In genomic region chrX:150038977-150039599, GRCh38 we compare ENCODE assay signal across 22 cellular contexts.
DNase-seq lines count a peak whose midpoint lies in the region; ATAC-seq and TF ChIP-seq lines count a peak whose summit lies in the region.
"Had no signal": no experiment of that assay in that cellular context is flagged by ENCODE, and none has a peak within 500 bp of the region (broad histone marks: within the 10 kb centered on the region; RNA-seq: fewer than 3 reads in every experiment).

No MANE protein-coding gene starts in this region.

- intact Hi-C loops in sciatic nerve (cut with DNase I): no loop called here

- no peaks in the 10 kb centered on the region for H3K36me3 ChIP-seq in osteoblast (ENCODE audit: insufficient read depth, low read length)
- no peaks in the 10 kb centered on the region for H3K36me3 ChIP-seq in upper lobe of left lung
- H3K36me3 ChIP-seq: brain microvascular endothelial cell had no signal

- no peaks in the 10 kb centered on the region for H3K79me2 ChIP-seq in osteoblast (ENCODE audit: insufficient read depth, low read length)

- no peak for TF ChIP-seq CTCF in choroid plexus epithelial cell (conservative IDR thresholded peaks at IDR 0.05; ENCODE audit: low read depth, low read length)
- TF ChIP-seq CTCF in osteoblast (IDR thresholded peaks at IDR 0.05; ENCODE audit: extremely low read depth, low read depth, low read length): no peak
- no peak for TF ChIP-seq CTCF in upper lobe of left lung (IDR thresholded peaks at IDR 0.05)

- TF ChIP-seq EP300 in upper lobe of left lung (IDR thresholded peaks at IDR 0.05): no peak

- no peaks in the 10 kb centered on the region for H3K27me3 ChIP-seq in osteoblast (ENCODE audit: insufficient read depth, low read length)
- H3K27me3 ChIP-seq in upper lobe of left lung: no peaks in the 10 kb centered on the region
- H3K27me3 ChIP-seq: brain microvascular endothelial cell had no signal

- no peak for ATAC-seq in upper lobe of left lung (ENCODE audit: low FRiP score in 2 of 2)
- no peak for ATAC-seq in sciatic nerve
- ATAC-seq: activated CD8-positive, alpha-beta T cell treated with anti-CD3 and anti-CD28 coated beads, Interleukin-2, amount 10 ng/mL, durations not matched to agents 7 days and 5 days; CD8-positive, alpha-beta T cell; Right ventricle myocardium inferior; stimulated activated effector memory CD8-positive, alpha-beta T cell treated with anti-CD3 and anti-CD28 coated beads, Interleukin-12 subunit alpha, Interleukin-12 subunit beta, amount 100 ng/mL, for 72 hours; T-cell had no signal

- H3K9me3 ChIP-seq in osteoblast (ENCODE audit: low read depth, low read length) (peaks cover 3% of the 10 kb centered on the region), upper lobe of left lung (no peaks in the 10 kb centered on the region)

- no peak overlapping the region for H2AFZ ChIP-seq in osteoblast (ENCODE audit: low read length)

- DNase-seq in COLO829 (ENCODE audit: low spot score): peak; percentile 13
- DNase-seq in NCI-H460 (ENCODE audit: extremely low read depth, low read depth): peak; percentile 39
- peak; percentile 43 for DNase-seq in choroid plexus epithelial cell (ENCODE audit: low read depth)
- peak; percentile 3 for DNase-seq in osteoblast (ENCODE audit: insufficient read length, low spot score, missing footprints)
- no peak for DNase-seq in upper lobe of left lung
- no peak for DNase-seq in sciatic nerve (ENCODE audit: low spot score)
- DNase-seq in AG08396 (ENCODE audit: low spot score): no peak
- DNase-seq in DMS53 treated with DMSO at 0.1 percent for 48 hours (lab: John Stamatoyannopoulos, UW; ENCODE audit: unreplicated experiment): no peak
- DNase-seq: activated CD4-positive, CD25-positive, alpha-beta regulatory T cell treated with anti-CD3 and anti-CD28 coated beads, Interleukin-2, amount 50 U/mL, for 72 hours; activated CD8-positive, alpha-beta T cell treated with anti-CD3 and anti-CD28 coated beads, Interleukin-2, amount 10 ng/mL, durations not matched to agents 7 days and 5 days; activated gamma-delta T cell treated with Interleukin-2 at 50 U/mL for 16 hours; activated T-cell treated with anti-CD3 and anti-CD28 coated beads, Interleukin-2, amount 50 U/mL, for 1 hour; CD8-positive, alpha-beta T cell; NCI-H1105 treated with DMSO at 0.1 percent for 48 hours; NCI-H524 treated with DMSO at 0.1 percent for 48 hours; posterior cingulate gyrus; stimulated activated CD4-positive, alpha-beta T cell treated with anti-CD3 and anti-CD28 coated beads, Interleukin-2, amount 100 ng/mL, for 24 hours; T-cell had no signal

- no peak overlapping the region for H3K4me2 ChIP-seq in osteoblast (ENCODE audit: insufficient read depth, low read length)

- H3K27ac ChIP-seq in osteoblast (ENCODE audit: low read depth, low read length): no peak overlapping the region
- H3K27ac ChIP-seq in upper lobe of left lung: no peak overlapping the region
- H3K27ac ChIP-seq: brain microvascular endothelial cell, coronary artery had no signal

- no peaks in the 10 kb centered on the region for H4K20me1 ChIP-seq in osteoblast (ENCODE audit: insufficient read depth, low read length)

- no peak for TF ChIP-seq POLR2A in upper lobe of left lung (IDR thresholded peaks at IDR 0.05)

- 72 to 84% methylated on average over 1 of the region's 1 CpG for WGBS in upper lobe of left lung, 2 donors

- H3K4me1 ChIP-seq in osteoblast (ENCODE audit: insufficient read depth, low read length) (peaks cover 18% of the 10 kb centered on the region), upper lobe of left lung (peaks cover 0 to 7% (median 0%) of the 10 kb centered on the region in 4 donors)

- no peak overlapping the region for H3K4me3 ChIP-seq in choroid plexus epithelial cell (ENCODE audit: low read depth, low read length)
- no peak overlapping the region for H3K4me3 ChIP-seq in osteoblast (ENCODE audit: insufficient read depth, low read length)
- H3K4me3 ChIP-seq in upper lobe of left lung: no peak overlapping the region
- H3K4me3 ChIP-seq: coronary artery had no signal

Comparison
In these comparisons a context has a peak if more than half of its experiments do, and no peak if none do; other contexts are left out.
1. DNase-seq: peak in COLO829 (single experiment), NCI-H460 (single experiment), choroid plexus epithelial cell (single experiment) and osteoblast (single experiment); none in upper lobe of left lung (0 of 2), sciatic nerve (single experiment), AG08396 (single experiment) and DMS53 treated with DMSO at 0.1 percent for 48 hours (single experiment).